Comparison of ENCODE assay signal across 1 cellular context in the genomic region with DNA sequence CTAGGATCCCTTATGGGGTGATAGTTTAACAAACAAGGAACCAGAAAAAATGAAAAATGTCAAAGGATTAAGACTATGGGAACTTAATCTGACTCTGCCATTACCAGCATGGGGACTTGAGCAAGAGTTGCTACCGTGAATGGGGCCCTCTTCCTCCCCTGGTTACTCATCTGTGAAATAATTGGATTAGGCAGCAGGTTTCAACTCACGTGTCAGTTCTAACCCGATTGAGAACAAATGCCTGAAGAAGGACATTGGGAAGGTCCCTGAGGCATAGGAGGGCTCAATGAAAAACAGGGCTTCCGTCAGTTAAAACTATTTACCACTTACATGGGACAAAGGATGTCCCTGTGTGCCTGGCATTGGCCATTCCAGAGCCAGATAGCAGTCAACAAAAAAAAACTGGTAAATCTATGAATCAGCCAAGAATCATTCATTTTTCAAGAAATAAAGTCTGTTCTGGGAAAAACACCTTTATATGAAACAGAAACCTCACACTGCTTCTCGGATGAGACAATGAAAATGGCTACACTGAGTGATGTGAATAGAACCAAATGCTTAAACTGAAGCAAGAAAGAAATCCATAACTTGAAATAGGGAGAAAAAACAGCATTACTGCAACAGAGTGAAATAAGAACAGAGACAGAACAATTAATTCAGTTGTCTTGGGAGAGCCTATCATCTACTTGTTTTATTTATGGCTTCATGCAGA.
TF ChIP-seq lines count a peak whose summit lies in the region.

No MANE protein-coding gene starts in this region.

TF ChIP-seq in GM12878, 131 proteins besides CTCF, POLR2A, EP300 and RAD21 (continued from another document):
- TF ChIP-seq, protein P1, sequence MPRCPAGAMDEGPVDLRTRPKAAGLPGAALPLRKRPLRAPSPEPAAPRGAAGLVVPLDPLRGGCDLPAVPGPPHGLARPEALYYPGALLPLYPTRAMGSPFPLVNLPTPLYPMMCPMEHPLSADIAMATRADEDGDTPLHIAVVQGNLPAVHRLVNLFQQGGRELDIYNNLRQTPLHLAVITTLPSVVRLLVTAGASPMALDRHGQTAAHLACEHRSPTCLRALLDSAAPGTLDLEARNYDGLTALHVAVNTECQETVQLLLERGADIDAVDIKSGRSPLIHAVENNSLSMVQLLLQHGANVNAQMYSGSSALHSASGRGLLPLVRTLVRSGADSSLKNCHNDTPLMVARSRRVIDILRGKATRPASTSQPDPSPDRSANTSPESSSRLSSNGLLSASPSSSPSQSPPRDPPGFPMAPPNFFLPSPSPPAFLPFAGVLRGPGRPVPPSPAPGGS (IDR thresholded peaks at IDR 0.05; ENCODE audit: borderline replicate concordance, insufficient read depth, low read depth, low read length, poor library complexity, severe bottlenecking) = no peak
- TF ChIP-seq POU2F2 (IDR thresholded peaks at IDR 0.05; ENCODE audit: borderline replicate concordance, low read depth, low read length) (no peak), ZNF24 (IDR thresholded peaks at IDR 0.05) (no peak), EED (IDR thresholded peaks at IDR 0.05; ENCODE audit: low read depth) (0 out of 2 replicates have a peak, but pooled peaks have one; percentile 16), BHLHE40 (IDR thresholded peaks at IDR 0.05; ENCODE audit: borderline replicate concordance in 1 of 2, low read depth in 2 of 2, low read length in 1 of 2) (peak in 1 of 2 experiments; percentile 60; a peak in 2 of 4 replicates), TAF1 (IDR thresholded peaks at IDR 0.05; ENCODE audit: borderline replicate concordance, low read depth, low read length) (no peak), IKZF1 (conservative IDR thresholded peaks at IDR 0.05) (no peak)
- TF ChIP-seq, protein P2, sequence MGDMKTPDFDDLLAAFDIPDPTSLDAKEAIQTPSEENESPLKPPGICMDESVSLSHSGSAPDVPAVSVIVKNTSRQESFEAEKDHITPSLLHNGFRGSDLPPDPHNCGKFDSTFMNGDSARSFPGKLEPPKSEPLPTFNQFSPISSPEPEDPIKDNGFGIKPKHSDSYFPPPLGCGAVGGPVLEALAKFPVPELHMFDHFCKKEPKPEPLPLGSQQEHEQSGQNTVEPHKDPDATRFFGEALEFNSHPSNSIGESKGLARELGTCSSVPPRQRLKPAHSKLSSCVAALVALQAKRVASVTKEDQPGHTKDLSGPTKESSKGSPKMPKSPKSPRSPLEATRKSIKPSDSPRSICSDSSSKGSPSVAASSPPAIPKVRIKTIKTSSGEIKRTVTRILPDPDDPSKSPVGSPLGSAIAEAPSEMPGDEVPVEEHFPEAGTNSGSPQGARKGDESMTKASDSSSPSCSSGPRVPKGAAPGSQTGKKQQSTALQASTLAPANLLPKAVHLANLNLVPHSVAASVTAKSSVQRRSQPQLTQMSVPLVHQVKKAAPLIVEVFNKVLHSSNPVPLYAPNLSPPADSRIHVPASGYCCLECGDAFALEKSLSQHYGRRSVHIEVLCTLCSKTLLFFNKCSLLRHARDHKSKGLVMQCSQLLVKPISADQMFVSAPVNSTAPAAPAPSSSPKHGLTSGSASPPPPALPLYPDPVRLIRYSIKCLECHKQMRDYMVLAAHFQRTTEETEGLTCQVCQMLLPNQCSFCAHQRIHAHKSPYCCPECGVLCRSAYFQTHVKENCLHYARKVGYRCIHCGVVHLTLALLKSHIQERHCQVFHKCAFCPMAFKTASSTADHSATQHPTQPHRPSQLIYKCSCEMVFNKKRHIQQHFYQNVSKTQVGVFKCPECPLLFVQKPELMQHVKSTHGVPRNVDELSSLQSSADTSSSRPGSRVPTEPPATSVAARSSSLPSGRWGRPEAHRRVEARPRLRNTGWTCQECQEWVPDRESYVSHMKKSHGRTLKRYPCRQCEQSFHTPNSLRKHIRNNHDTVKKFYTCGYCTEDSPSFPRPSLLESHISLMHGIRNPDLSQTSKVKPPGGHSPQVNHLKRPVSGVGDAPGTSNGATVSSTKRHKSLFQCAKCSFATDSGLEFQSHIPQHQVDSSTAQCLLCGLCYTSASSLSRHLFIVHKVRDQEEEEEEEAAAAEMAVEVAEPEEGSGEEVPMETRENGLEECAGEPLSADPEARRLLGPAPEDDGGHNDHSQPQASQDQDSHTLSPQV (IDR thresholded peaks at IDR 0.05) = no peak
TF ChIP-seq in GM12878: peak in this region for 2.
